18 cellular contexts compared by ENCODE assay signal in genomic region chr3:30617653-30618052, GRCh38. TPM values are rescaled to one million over a fixed set of nuclear protein-coding genes. Genes with fewer than 3 reads are reported as not detected.
A peak's percentile ranks its signal among the peaks of the same experiment; 100 is the strongest.
DNase-seq lines count a peak whose midpoint lies in the region; ATAC-seq, FAIRE-seq and TF ChIP-seq lines count a peak whose summit lies in the region.
"Had no signal": no experiment of that assay in that cellular context is flagged by ENCODE, and none has a peak within 500 bp of the region (broad histone marks: within the 10 kb centered on the region; RNA-seq: fewer than 3 reads in every experiment).

No MANE protein-coding gene starts in this region.

- H3K4me3 Mint-ChIP-seq in activated CD4-positive, alpha-beta T cell treated with anti-CD3 and anti-CD28 coated beads, Interleukin-2, amount 10 ng/mL, durations not matched to agents 24 days and 14 days: peak overlapping the region; percentile 78
- peak overlapping the region; percentile 79 for H3K4me3 Mint-ChIP-seq in activated naive CD8-positive, alpha-beta T cell treated with anti-CD3 and anti-CD28 coated beads for 36 hours
- no peak overlapping the region for H3K4me3 Mint-ChIP-seq in osteocyte (ENCODE audit: unreplicated experiment)
- H3K4me3 Mint-ChIP-seq: brain had no signal

- H2BK15ac ChIP-seq in IMR-90 (ENCODE audit: low read depth, low read length): no peak overlapping the region

- no peaks in the 10 kb centered on the region for H3K27me3 ChIP-seq in IMR-90 (ENCODE audit: control insufficient read depth, insufficient read depth, low read length)
- H3K27me3 ChIP-seq: dorsolateral prefrontal cortex, heart right ventricle had no signal

- H3K9ac ChIP-seq in IMR-90 (ENCODE audit: low read depth, low read length): no peak overlapping the region
- H3K9ac ChIP-seq: KMS-11, parathyroid adenoma had no signal

- H2BK20ac ChIP-seq in IMR-90 (ENCODE audit: low read depth, low read length): no peak overlapping the region

- peak; percentile 66 for DNase-seq in activated CD4-positive, alpha-beta T cell treated with anti-CD3 and anti-CD28 coated beads, Interleukin-2, amount 10 ng/mL, durations not matched to agents 24 days and 14 days
- no peak for DNase-seq in activated CD4-positive, alpha-beta T cell treated with anti-CD3 and anti-CD28 coated beads, Interleukin-2, amount 50 U/mL, for 48 hours
- DNase-seq in IMR-90 (no peak), osteocyte (ENCODE audit: extremely low spot score, unreplicated experiment) (no peak), midbrain (lab: John Stamatoyannopoulos, UW) (no peak), H54 (ENCODE audit: insufficient read length, low spot score) (no peak)
- no peak for DNase-seq in activated naive CD8-positive, alpha-beta T cell treated with anti-CD3 and anti-CD28 coated beads for 36 hours
- no peak for DNase-seq in stimulated activated CD4-positive, alpha-beta T cell treated with anti-CD3 and anti-CD28 coated beads, Interleukin-2, amount 100 ng/mL, for 24 hours
- DNase-seq: COR-L47, dorsolateral prefrontal cortex, heart right ventricle, kidney glomerular epithelial cell, NCI-H446 had no signal

- no TSS peak for BruUV-seq in IMR-90 (replicated peaks; lab: Mats Ljungman, UMichigan)

- H3K18ac ChIP-seq in IMR-90 (ENCODE audit: low read depth, low read length): peak overlapping the region; percentile 69; the same call in 1 of the 2 replicates

- peaks cover 50% of the 10 kb centered on the region for H3K36me3 Mint-ChIP-seq in activated CD4-positive, alpha-beta T cell treated with anti-CD3 and anti-CD28 coated beads, Interleukin-2, amount 10 ng/mL, durations not matched to agents 24 days and 14 days (ENCODE audit: low read depth)
- peaks cover 88% of the 10 kb centered on the region for H3K36me3 Mint-ChIP-seq in activated naive CD8-positive, alpha-beta T cell treated with anti-CD3 and anti-CD28 coated beads for 36 hours
- H3K36me3 Mint-ChIP-seq in osteocyte (ENCODE audit: unreplicated experiment): peaks cover 8% of the 10 kb centered on the region
- H3K36me3 Mint-ChIP-seq: brain had no signal

- peaks cover 31 to 73% of the 10 kb centered on the region in 2 experiments for H3K79me1 ChIP-seq in IMR-90 (ENCODE audit: low read depth in 1 of 2, low read length in 2 of 2)

- H3K4me2 ChIP-seq in IMR-90 (ENCODE audit: low read depth, low read length): no peak overlapping the region
- H3K4me2 ChIP-seq: KMS-11 had no signal

- H3K4ac ChIP-seq in IMR-90 (ENCODE audit: low read depth, low read length): no peak overlapping the region

- peaks cover 6% of the 10 kb centered on the region for H3K9me3 Mint-ChIP-seq in activated CD4-positive, alpha-beta T cell treated with anti-CD3 and anti-CD28 coated beads, Interleukin-2, amount 10 ng/mL, durations not matched to agents 24 days and 14 days
- H3K9me3 Mint-ChIP-seq in activated naive CD8-positive, alpha-beta T cell treated with anti-CD3 and anti-CD28 coated beads for 36 hours: peaks cover 3% of the 10 kb centered on the region
- no peaks in the 10 kb centered on the region for H3K9me3 Mint-ChIP-seq in osteocyte (ENCODE audit: unreplicated experiment)

- peaks cover 20% of the 10 kb centered on the region for H3K4me1 ChIP-seq in IMR-90 (ENCODE audit: control insufficient read depth, insufficient read depth, low read length)
- H3K4me1 ChIP-seq: parathyroid adenoma had no signal

- peaks cover 1% of the 10 kb centered on the region; the same call in 1 of the 2 replicates for H3K36me3 ChIP-seq in IMR-90 (ENCODE audit: control insufficient read depth, insufficient read depth, low read length)

- H2AK9ac ChIP-seq in IMR-90 (replicated peaks; ENCODE audit: low read depth, low read length, poor library complexity): no peak overlapping the region

- no peaks in the 10 kb centered on the region for H3K9me3 ChIP-seq in IMR-90 (ENCODE audit: control insufficient read depth, insufficient read depth, low read length)
- H3K9me3 ChIP-seq: heart right ventricle had no signal

- H4K20me1 ChIP-seq in IMR-90 (ENCODE audit: insufficient read depth, low read length): peaks cover 20% of the 10 kb centered on the region; the same call in 1 of the 2 replicates

- H2AK5ac ChIP-seq in IMR-90 (ENCODE audit: low read depth, low read length): peak overlapping the region; percentile 2; the same call in 1 of the 2 replicates

- no peak for TF ChIP-seq RAD21 in IMR-90 (IDR thresholded peaks at IDR 0.05; ENCODE audit: low read length)

- H2AFZ ChIP-seq in IMR-90 (replicated peaks; ENCODE audit: low read length, poor library complexity): no peak overlapping the region
- H2AFZ ChIP-seq: parathyroid adenoma had no signal

- TF ChIP-seq POLR2A in IMR-90 (IDR thresholded peaks at IDR 0.05; ENCODE audit: low read depth, low read length): no peak
- no peak for TF ChIP-seq POLR2A in H54 (IDR thresholded peaks at IDR 0.05; ENCODE audit: low read depth, low read length)

- POLR2A ChIA-PET in IMR-90 (lab: Charles Lee; ENCODE audit: unreplicated experiment): no interaction called here

- H2BK120ac ChIP-seq in IMR-90 (ENCODE audit: low read depth, low read length): 0 out of 2 replicates have a peak overlapping the region, but pooled peaks have one; percentile 32

- TF ChIP-seq CTCF in IMR-90 (conservative IDR thresholded peaks at IDR 0.05; ENCODE audit: low read depth, low read length): no peak
- no peak for TF ChIP-seq CTCF in osteocyte (IDR thresholded peaks at IDR 0.05)

- FAIRE-seq in H54 (lab: Jason Lieb, UNC): no peak
- FAIRE-seq: A204.1, G401.6 had no signal

- H3K9me1 ChIP-seq in IMR-90 (ENCODE audit: insufficient read depth, low read length): peaks cover 10% of the 10 kb centered on the region

- in situ Hi-C loops in IMR-90 (cut with MboI; ENCODE audit: low sequenced_read_pairs): no loop called here

- no peak for ATAC-seq in IMR-90 (ENCODE audit: low read depth)
- ATAC-seq: heart right ventricle had no signal

- intact Hi-C loops in activated CD4-positive, alpha-beta T cell treated with anti-CD3 and anti-CD28 coated beads, Interleukin-2, amount 10 ng/mL, durations not matched to agents 24 days and 14 days (cut with micrococcal nuclease): loop anchor here (10.0 kb wide), 1 partner anchor 393 kb away; no protein-coding TSS in a partner anchor
- intact Hi-C loops in IMR-90 (cut with micrococcal nuclease): no loop called here

- H3K27me3 Mint-ChIP-seq in activated CD4-positive, alpha-beta T cell treated with anti-CD3 and anti-CD28 coated beads, Interleukin-2, amount 10 ng/mL, durations not matched to agents 24 days and 14 days: no peaks in the 10 kb centered on the region
- no peaks in the 10 kb centered on the region for H3K27me3 Mint-ChIP-seq in activated naive CD8-positive, alpha-beta T cell treated with anti-CD3 and anti-CD28 coated beads for 36 hours
- no peaks in the 10 kb centered on the region for H3K27me3 Mint-ChIP-seq in osteocyte (ENCODE audit: unreplicated experiment)
- H3K27me3 Mint-ChIP-seq: brain had no signal

- H3K27ac Mint-ChIP-seq in activated CD4-positive, alpha-beta T cell treated with anti-CD3 and anti-CD28 coated beads, Interleukin-2, amount 10 ng/mL, durations not matched to agents 24 days and 14 days: peak overlapping the region; percentile 99
- peak overlapping the region; percentile 99 for H3K27ac Mint-ChIP-seq in activated naive CD8-positive, alpha-beta T cell treated with anti-CD3 and anti-CD28 coated beads for 36 hours
- H3K27ac Mint-ChIP-seq in osteocyte (ENCODE audit: unreplicated experiment): peak overlapping the region; percentile 11
- H3K27ac Mint-ChIP-seq: brain had no signal

- peak overlapping the region; percentile 40; the same call in 1 of the 2 replicates for H3K23ac ChIP-seq in IMR-90 (ENCODE audit: low read depth, low read length)

- CTCF ChIA-PET in IMR-90 (lab: Yijun Ruan, JAX): interaction anchor here (1.0 kb wide), 1 partner anchor 575 kb away, joined by 4 read pairs; no protein-coding TSS in a partner anchor

- H4K5ac ChIP-seq in IMR-90 (ENCODE audit: low read depth, low read length): no peak overlapping the region; the same call in 1 of the 2 replicates

- WGBS in IMR-90 (ENCODE audit: extremely low coverage in 2 of 2, insufficient read length in 1 of 2), 2 experiments: no CpG with 5 or more reads among the region's 2 CpGs

- H4K91ac ChIP-seq in IMR-90 (ENCODE audit: insufficient read depth, low read depth, low read length): no peak overlapping the region

- dilution Hi-C loops in IMR-90 (cut with HindIII; ENCODE audit: low sequenced_read_pairs, unreplicated experiment): no loop called here

- H3K56ac ChIP-seq in IMR-90 (ENCODE audit: extremely low read depth, insufficient read depth, low read length): no peak overlapping the region

- H4K8ac ChIP-seq in IMR-90 (ENCODE audit: low read depth in 2 of 2, low read length in 2 of 2): no peak overlapping the region

- H2BK5ac ChIP-seq in IMR-90 (ENCODE audit: low read depth, low read length, poor library complexity, severe bottlenecking): no peak overlapping the region

- H3K4me1 Mint-ChIP-seq in activated CD4-positive, alpha-beta T cell treated with anti-CD3 and anti-CD28 coated beads, Interleukin-2, amount 10 ng/mL, durations not matched to agents 24 days and 14 days: peaks cover 88% of the 10 kb centered on the region
- peaks cover 87% of the 10 kb centered on the region for H3K4me1 Mint-ChIP-seq in activated naive CD8-positive, alpha-beta T cell treated with anti-CD3 and anti-CD28 coated beads for 36 hours
- peaks cover 73% of the 10 kb centered on the region for H3K4me1 Mint-ChIP-seq in osteocyte (ENCODE audit: unreplicated experiment)
- H3K4me1 Mint-ChIP-seq: brain had no signal

- no peak overlapping the region for H3K27ac ChIP-seq in IMR-90 (ENCODE audit: insufficient read depth, low read length)
- H3K27ac ChIP-seq: dorsolateral prefrontal cortex, KMS-11, parathyroid adenoma had no signal

- no peak overlapping the region for H3K4me3 ChIP-seq in IMR-90 (ENCODE audit: insufficient read depth, low read depth, low read length)
- H3K4me3 ChIP-seq: dorsolateral prefrontal cortex, heart right ventricle had no signal

- peak overlapping the region; percentile 33; the same call in 1 of the 2 replicates for H3K14ac ChIP-seq in IMR-90 (replicated peaks; ENCODE audit: low read depth, low read length)

RNA-seq across cellular contexts. Expression of gene TGFBR2, which starts 11.3 kb away (rescaled TPM):
- 45.3 and 47.6 TPM in 2 replicates for total RNA-seq in activated CD4-positive, alpha-beta T cell treated with anti-CD3 and anti-CD28 coated beads, Interleukin-2, amount 10 ng/mL, durations not matched to agents 24 days and 14 days
- total RNA-seq in IMR-90 (2012; rRNA removed) (87.5 and 89.7 TPM in 2 replicates), osteocyte (71.5 and 72.1 TPM in 2 replicates)
- 58.1 and 63.7 TPM in 2 replicates for polyA plus RNA-seq in IMR-90 (2012; rRNA removed)
- 34.9 and 52.0 TPM in 2 replicates for polyA plus RNA-seq in IMR-90 (2012; cell fraction: cytosol; rRNA removed)
- polyA plus RNA-seq in IMR-90 (2012; cell fraction: nucleus; rRNA removed; ENCODE audit: low replicate concordance): 17.3 and 35.9 TPM in 2 replicates
- 10 to 100 TPM; 64.1 to 65.1 TPM for total RNA-seq in activated naive CD8-positive, alpha-beta T cell treated with anti-CD3 and anti-CD28 coated beads for 36 hours

Comparison
In these comparisons a context has a peak if more than half of its experiments do, and no peak if none do; other contexts are left out.
1. H3K27ac Mint-ChIP-seq: peak in every context shown above with its lines; median percentile 99 in activated CD4-positive, alpha-beta T cell treated with anti-CD3 and anti-CD28 coated beads, Interleukin-2, amount 10 ng/mL, durations not matched to agents 24 days and 14 days; 99 in activated naive CD8-positive, alpha-beta T cell treated with anti-CD3 and anti-CD28 coated beads for 36 hours; 11 in osteocyte.